13 cellular contexts compared by ENCODE assay signal in the genomic region with DNA sequence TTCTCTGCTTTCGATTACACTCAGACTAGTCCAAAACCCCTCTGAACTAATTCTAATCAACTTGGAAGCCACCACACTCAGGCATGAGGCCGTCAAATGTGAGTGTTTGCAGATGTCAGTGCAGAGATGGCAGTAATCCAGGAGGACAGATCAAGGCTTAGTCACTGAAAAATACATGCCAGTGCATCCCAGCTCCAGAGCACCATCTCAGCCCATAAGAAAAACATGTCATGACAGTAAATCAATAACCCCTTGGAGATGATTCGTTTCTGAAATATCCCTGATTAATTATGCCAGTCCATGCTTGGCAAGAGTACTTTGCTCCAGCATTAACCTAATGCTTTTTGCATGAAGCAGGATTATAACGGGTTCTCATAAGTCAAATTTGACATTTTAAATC.
DNase-seq lines count a peak whose midpoint lies in the region; ATAC-seq and TF ChIP-seq lines count a peak whose summit lies in the region.
"Had no signal": no experiment of that assay in that cellular context is flagged by ENCODE, and none has a peak within 500 bp of the region (broad histone marks: within the 10 kb centered on the region; RNA-seq: fewer than 3 reads in every experiment).

No MANE protein-coding gene starts in this region.

- no peak for ATAC-seq in activated naive CD8-positive, alpha-beta T cell treated with anti-CD3 and anti-CD28 coated beads, Interleukin-2, amount 50 U/mL, for 24 hours
- ATAC-seq: mucosa of descending colon, Panc1 had no signal

- DNase-seq in EH (ENCODE audit: low read depth) (peak; percentile 87), NCI-H226 (peak; percentile 40), epithelial cell of esophagus (ENCODE audit: low read depth) (peak; percentile 88), medulla oblongata (ENCODE audit: extremely low spot score) (peak; percentile 41), KBM-7 (no peak)
- no peak for DNase-seq in activated naive CD4-positive, alpha-beta T cell treated with Interleukin-2 at 50 U/mL for 16 hours
- no peak for DNase-seq in activated naive CD8-positive, alpha-beta T cell treated with anti-CD3 and anti-CD28 coated beads for 36 hours
- DNase-seq in activated naive CD8-positive, alpha-beta T cell treated with anti-CD3 and anti-CD28 coated beads, Interleukin-2, amount 50 U/mL, for 24 hours = no peak
- DNase-seq: Caco-2, NCI-H1105 had no signal

- in situ Hi-C loops in KBM-7 (cut with MboI; ENCODE audit: low pct_unique_long_range_greater_than_20kb, low sequenced_read_pairs) = no loop called here

- TF ChIP-seq CTCF in epithelial cell of esophagus (IDR thresholded peaks at IDR 0.05; ENCODE audit: insufficient read depth, low read depth, low read length, missing control alignments) = no peak

- no peak overlapping the region for H3K27ac Mint-ChIP-seq in activated naive CD8-positive, alpha-beta T cell treated with anti-CD3 and anti-CD28 coated beads for 36 hours
- H3K27ac Mint-ChIP-seq in activated naive CD8-positive, alpha-beta T cell treated with anti-CD3 and anti-CD28 coated beads, Interleukin-2, amount 50 U/mL, for 24 hours = no peak overlapping the region
- H3K27ac Mint-ChIP-seq: activated naive CD4-positive, alpha-beta T cell treated with anti-CD3 and anti-CD28 coated beads, Interleukin-2, amount 50 U/mL, for 24 hours had no signal

- peaks cover 4% of the 10 kb centered on the region for H3K36me3 Mint-ChIP-seq in activated naive CD8-positive, alpha-beta T cell treated with anti-CD3 and anti-CD28 coated beads for 36 hours
- no peaks in the 10 kb centered on the region for H3K36me3 Mint-ChIP-seq in activated naive CD8-positive, alpha-beta T cell treated with anti-CD3 and anti-CD28 coated beads, Interleukin-2, amount 50 U/mL, for 24 hours (ENCODE audit: low read depth)

- no peaks in the 10 kb centered on the region for H3K27me3 Mint-ChIP-seq in activated naive CD8-positive, alpha-beta T cell treated with anti-CD3 and anti-CD28 coated beads for 36 hours
- no peaks in the 10 kb centered on the region for H3K27me3 Mint-ChIP-seq in activated naive CD8-positive, alpha-beta T cell treated with anti-CD3 and anti-CD28 coated beads, Interleukin-2, amount 50 U/mL, for 24 hours
- H3K27me3 Mint-ChIP-seq: activated naive CD4-positive, alpha-beta T cell treated with anti-CD3 and anti-CD28 coated beads, Interleukin-2, amount 50 U/mL, for 24 hours had no signal

- H3K4me1 Mint-ChIP-seq in activated naive CD8-positive, alpha-beta T cell treated with anti-CD3 and anti-CD28 coated beads for 36 hours = no peaks in the 10 kb centered on the region
- H3K4me1 Mint-ChIP-seq in activated naive CD8-positive, alpha-beta T cell treated with anti-CD3 and anti-CD28 coated beads, Interleukin-2, amount 50 U/mL, for 24 hours = no peaks in the 10 kb centered on the region
- H3K4me1 Mint-ChIP-seq: activated naive CD4-positive, alpha-beta T cell treated with anti-CD3 and anti-CD28 coated beads, Interleukin-2, amount 50 U/mL, for 24 hours had no signal

- no peak overlapping the region for H3K4me3 ChIP-seq in epithelial cell of esophagus (ENCODE audit: low read length)
- H3K4me3 ChIP-seq: mucosa of descending colon had no signal

- peaks cover 3% of the 10 kb centered on the region for H3K9me3 Mint-ChIP-seq in activated naive CD8-positive, alpha-beta T cell treated with anti-CD3 and anti-CD28 coated beads for 36 hours
- peaks cover 10% of the 10 kb centered on the region for H3K9me3 Mint-ChIP-seq in activated naive CD8-positive, alpha-beta T cell treated with anti-CD3 and anti-CD28 coated beads, Interleukin-2, amount 50 U/mL, for 24 hours
- H3K9me3 Mint-ChIP-seq: activated naive CD4-positive, alpha-beta T cell treated with anti-CD3 and anti-CD28 coated beads, Interleukin-2, amount 50 U/mL, for 24 hours had no signal

- H3K4me3 Mint-ChIP-seq in activated naive CD8-positive, alpha-beta T cell treated with anti-CD3 and anti-CD28 coated beads for 36 hours = no peak overlapping the region
- no peak overlapping the region for H3K4me3 Mint-ChIP-seq in activated naive CD8-positive, alpha-beta T cell treated with anti-CD3 and anti-CD28 coated beads, Interleukin-2, amount 50 U/mL, for 24 hours
- H3K4me3 Mint-ChIP-seq: activated naive CD4-positive, alpha-beta T cell treated with anti-CD3 and anti-CD28 coated beads, Interleukin-2, amount 50 U/mL, for 24 hours had no signal

Comparison
In these comparisons a context has a peak if more than half of its experiments do, and no peak if none do; other contexts are left out.
1. DNase-seq: peak in EH (single experiment), NCI-H226 (single experiment), epithelial cell of esophagus (single experiment) and medulla oblongata (single experiment); none in KBM-7 (single experiment), activated naive CD4-positive, alpha-beta T cell treated with Interleukin-2 at 50 U/mL for 16 hours (single experiment), activated naive CD8-positive, alpha-beta T cell treated with anti-CD3 and anti-CD28 coated beads for 36 hours (single experiment) and activated naive CD8-positive, alpha-beta T cell treated with anti-CD3 and anti-CD28 coated beads, Interleukin-2, amount 50 U/mL, for 24 hours (single experiment).